In the genomic region with DNA sequence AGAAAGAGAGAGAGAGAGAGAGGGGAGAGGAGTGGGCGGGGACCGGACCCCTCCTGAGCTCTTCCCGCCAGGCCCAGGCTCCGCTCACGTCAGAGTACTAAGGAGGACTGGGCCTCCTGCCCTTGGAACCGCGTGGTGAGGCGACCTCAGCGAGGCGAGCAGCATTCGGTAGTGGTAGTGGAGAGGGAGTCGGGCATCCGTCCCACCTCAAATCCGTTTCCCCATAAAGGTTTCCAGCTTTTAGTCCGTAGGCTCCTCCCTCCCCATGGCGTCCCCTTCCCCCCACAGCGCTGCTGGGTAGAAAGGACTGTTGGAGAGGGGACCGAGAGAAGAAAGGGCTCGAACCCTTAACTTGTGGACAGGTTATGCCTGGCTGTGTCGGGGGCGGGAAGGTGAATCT, we compare ENCODE assay signal across 18 cellular contexts.
"Had no signal": no experiment of that assay in that cellular context is flagged by ENCODE, and none has a peak within 500 bp of the region (broad histone marks: within the 10 kb centered on the region; RNA-seq: fewer than 3 reads in every experiment).

No MANE protein-coding gene starts in this region.

- DNase-seq: activated CD4-positive, alpha-beta T cell treated with anti-CD3 and anti-CD28 coated beads, Interleukin-2, amount 50 U/mL, for 1 hour; activated CD4-positive, CD25-positive, alpha-beta regulatory T cell treated with anti-CD3 and anti-CD28 coated beads, Interleukin-2, amount 50 U/mL, for 72 hours; activated gamma-delta T cell treated with Interleukin-2 at 50 U/mL for 16 hours; activated T-cell treated with anti-CD3 and anti-CD28 coated beads, Interleukin-2, amount 50 U/mL, for 72 hours; adrenal gland; cerebellar nuclear complex; cortex of kidney; effector CD8-positive, alpha-beta T cell; foreskin fibroblast; naive thymus-derived CD8-positive, alpha-beta T cell; right cardiac atrium; stimulated activated CD4-positive, alpha-beta T cell treated with anti-CD3 and anti-CD28 coated beads, Interleukin-15, amount 100 ng/mL, for 24 hours; stimulated activated CD4-positive, alpha-beta T cell treated with anti-CD3 and anti-CD28 coated beads, Interleukin-2, amount 100 ng/mL, for 48 hours; trophoblast cell had no signal

- ATAC-seq: activated naive CD4-positive, alpha-beta T cell treated with anti-CD3 and anti-CD28 coated beads, Interleukin-2, amount 50 U/mL, for 72 hours; activated T-cell treated with anti-CD3 and anti-CD28 coated beads, Interleukin-2, amount 50 U/mL, for 72 hours; right cardiac atrium had no signal

- H3K9me3 Mint-ChIP-seq: activated naive CD4-positive, alpha-beta T cell treated with anti-CD3 and anti-CD28 coated beads, Interleukin-2, amount 50 U/mL, for 72 hours; activated T-cell treated with anti-CD3 and anti-CD28 coated beads, Interleukin-2, amount 50 U/mL, for 72 hours; stimulated activated naive CD8-positive, alpha-beta T cell treated with anti-CD3 and anti-CD28 coated beads, Interleukin-15, Interleukin-2, amounts not matched to agents 100 ng/mL and 50 ng/mL, for 24 hours had no signal

- H3K9me3 ChIP-seq: adrenal gland, prostate gland had no signal

- H3K36me3 ChIP-seq: adrenal gland, prostate gland had no signal

- H3K27ac ChIP-seq: adrenal gland, prostate gland, skin epidermis had no signal

- H3K4me1 ChIP-seq: prostate gland had no signal

- H3K4me3 Mint-ChIP-seq: activated T-cell treated with anti-CD3 and anti-CD28 coated beads, Interleukin-2, amount 50 U/mL, for 72 hours; naive thymus-derived CD8-positive, alpha-beta T cell; stimulated activated naive CD8-positive, alpha-beta T cell treated with anti-CD3 and anti-CD28 coated beads, Interleukin-15, Interleukin-2, amounts not matched to agents 100 ng/mL and 50 ng/mL, for 24 hours had no signal

- H3K4me3 ChIP-seq: adrenal gland, prostate gland, skin epidermis had no signal

- H3K27ac Mint-ChIP-seq: activated naive CD4-positive, alpha-beta T cell treated with anti-CD3 and anti-CD28 coated beads, Interleukin-2, amount 50 U/mL, for 72 hours; activated T-cell treated with anti-CD3 and anti-CD28 coated beads, Interleukin-2, amount 50 U/mL, for 72 hours; naive thymus-derived CD8-positive, alpha-beta T cell; stimulated activated naive CD8-positive, alpha-beta T cell treated with anti-CD3 and anti-CD28 coated beads, Interleukin-15, Interleukin-2, amounts not matched to agents 100 ng/mL and 50 ng/mL, for 24 hours had no signal
